ENCODE assay signal across 9 cellular contexts in genomic region chr21:44487831-44488230, GRCh38. TPM values are rescaled to one million over a fixed set of nuclear protein-coding genes. Genes with fewer than 3 reads are reported as not detected.
DNase-seq lines count a peak whose midpoint lies in the region; ATAC-seq and TF ChIP-seq lines count a peak whose summit lies in the region.
"Had no signal": no experiment of that assay in that cellular context is flagged by ENCODE, and none has a peak within 500 bp of the region (broad histone marks: within the 10 kb centered on the region; RNA-seq: fewer than 3 reads in every experiment).

No MANE protein-coding gene starts in this region.

- no peak for ATAC-seq in HG03520 (IDR thresholded peaks at IDR 0.05; ENCODE audit: unreplicated experiment)

- H3K4me2 ChIP-seq in fibroblast of lung (ENCODE audit: extremely low read depth, insufficient read depth, low read length) = no peak overlapping the region

- H2AFZ ChIP-seq in fibroblast of lung (ENCODE audit: low read length) = no peak overlapping the region

- no peaks in the 10 kb centered on the region for H3K79me2 ChIP-seq in fibroblast of lung (ENCODE audit: control insufficient read depth, insufficient read depth, low read length)

- DNase-seq in activated effector memory CD4-positive, alpha-beta T cell treated with anti-CD3 and anti-CD28 coated beads, Interleukin-2, amount 50 U/mL, for 16 hours = peak; percentile 84
- DNase-seq in activated effector memory CD4-positive, alpha-beta T cell treated with Interleukin-2 at 50 U/mL for 16 hours = no peak
- DNase-seq in UCSD-AML1 (lab: John Stamatoyannopoulos, UW; ENCODE audit: unreplicated experiment) (peak; percentile 34), fibroblast of lung (ENCODE audit: low read depth in 2 of 2) (peak in 1 of 2 donors; percentile 38), Peyer's patch (no peak), NCI-H2029 treated with DMSO at 0.1 percent for 48 hours (lab: John Stamatoyannopoulos, UW) (no peak)
- peak in 4 of 6 experiments; percentile 2 to 29 (median 9) for DNase-seq in stimulated activated naive CD4-positive, alpha-beta T cell (lab: John Stamatoyannopoulos, UW)

- no peak overlapping the region for H3K9ac ChIP-seq in fibroblast of lung (ENCODE audit: insufficient read depth, low read length)

- no peaks in the 10 kb centered on the region for H3K36me3 ChIP-seq in fibroblast of lung (ENCODE audit: control insufficient read depth, insufficient read depth, low read length)
- H3K36me3 ChIP-seq in Peyer's patch = no peaks in the 10 kb centered on the region

- no peaks in the 10 kb centered on the region for H3K4me1 ChIP-seq in fibroblast of lung (ENCODE audit: control insufficient read depth, extremely low read depth, insufficient read depth, low read length)
- H3K4me1 ChIP-seq in Peyer's patch = no peaks in the 10 kb centered on the region

- no peak for TF ChIP-seq POLR2A in Peyer's patch (IDR thresholded peaks at IDR 0.05)

- H3K27ac ChIP-seq in fibroblast of lung (ENCODE audit: insufficient read depth, low read length) (no peak overlapping the region), Peyer's patch (no peak overlapping the region)

- H3K27me3 ChIP-seq in fibroblast of lung (ENCODE audit: control insufficient read depth, insufficient read depth, low read length) = no peaks in the 10 kb centered on the region
- H3K27me3 ChIP-seq in Peyer's patch = no peaks in the 10 kb centered on the region

- no peaks in the 10 kb centered on the region for H4K20me1 ChIP-seq in fibroblast of lung (ENCODE audit: control insufficient read depth, extremely low read depth, insufficient read depth, low read length)

- H3K9me3 ChIP-seq in fibroblast of lung (ENCODE audit: control insufficient read depth, insufficient read depth, low read depth, low read length) = no peaks in the 10 kb centered on the region
- peaks cover 0 to 3% (median 0%) of the 10 kb centered on the region in 4 donors for H3K9me3 ChIP-seq in Peyer's patch

- H3K4me3 ChIP-seq in fibroblast of lung (replicated peaks in 1 of 4; ENCODE audit: control extremely low read depth in 1 of 4, insufficient read depth in 1 of 4, low read depth in 3 of 4, low read length in 4 of 4) = no peak overlapping the region
- no peak overlapping the region for H3K4me3 ChIP-seq in Peyer's patch

- peak; percentile 25 to 68 for TF ChIP-seq CTCF in fibroblast of lung (conservative IDR thresholded peaks at IDR 0.05 in 1 of 2, IDR thresholded peaks at IDR 0.05 in 1 of 2; ENCODE audit: low read depth in 1 of 2, low read length in 2 of 2)
- peak in 3 of 6 experiments; percentile 7 to 35 (median 34) for TF ChIP-seq CTCF in Peyer's patch (IDR thresholded peaks at IDR 0.05)

RNA-seq across cellular contexts. Expression of gene LRRC3, which starts 32.5 kb away (rescaled TPM):
- total RNA-seq in fibroblast of lung = 0.26 and 0.50 TPM in 2 replicates
- polyA plus RNA-seq in fibroblast of lung = 0.43 and 0.52 TPM in 2 replicates
- 0.52 and 0.54 TPM in 2 replicates for polyA plus RNA-seq in fibroblast of lung (2012)
- 0.85 and 1.4 TPM in 2 replicates for polyA minus RNA-seq in fibroblast of lung (ENCODE audit: low replicate concordance)
- total RNA-seq in Peyer's patch = 1 to 10 TPM; 1.7 to 6.6 (median 2.2) TPM

RNA-seq across cellular contexts. Expression of gene KRTAP10-1, which starts 52.2 kb away (rescaled TPM):
- total RNA-seq in fibroblast of lung (not detected in 2 replicates), Peyer's patch (not detected)
- not detected in 2 replicates for polyA plus RNA-seq in fibroblast of lung
- polyA plus RNA-seq in fibroblast of lung (2012) = not detected in 2 replicates
- polyA minus RNA-seq in fibroblast of lung (ENCODE audit: low replicate concordance) = not detected in 2 replicates
- total RNA-seq: renal cortical epithelial cell had no signal

Comparison
In these comparisons a context has a peak if more than half of its experiments do, and no peak if none do; other contexts are left out.
1. DNase-seq: peak in activated effector memory CD4-positive, alpha-beta T cell treated with anti-CD3 and anti-CD28 coated beads, Interleukin-2, amount 50 U/mL, for 16 hours (single experiment), UCSD-AML1 (single experiment) and stimulated activated naive CD4-positive, alpha-beta T cell (4 of 6); none in activated effector memory CD4-positive, alpha-beta T cell treated with Interleukin-2 at 50 U/mL for 16 hours (single experiment), Peyer's patch (0 of 3) and NCI-H2029 treated with DMSO at 0.1 percent for 48 hours (single experiment).